ENCODE assay signal across 17 cellular contexts in the genomic region with DNA sequence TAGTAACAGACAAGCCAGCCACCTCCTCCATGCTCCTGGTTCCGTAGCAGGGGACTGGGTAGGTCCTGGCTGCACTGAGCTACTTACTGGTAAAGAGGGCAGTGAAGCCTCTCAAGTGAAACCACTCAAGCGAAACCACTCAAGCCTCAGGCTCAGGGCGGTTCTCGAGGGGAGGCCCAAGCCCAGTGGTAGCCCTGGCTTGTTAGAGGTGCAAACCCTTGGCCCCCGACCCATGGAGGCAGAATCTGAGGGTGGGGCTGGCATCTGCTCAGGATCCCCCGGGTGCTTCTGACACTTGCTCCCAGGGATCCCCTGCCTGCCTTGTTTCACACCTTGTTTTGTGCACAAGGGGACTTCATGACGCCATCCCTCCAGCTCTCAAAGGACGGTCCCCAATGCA.
DNase-seq lines count a peak whose midpoint lies in the region; ATAC-seq and TF ChIP-seq lines count a peak whose summit lies in the region.
"Had no signal": no experiment of that assay in that cellular context is flagged by ENCODE, and none has a peak within 500 bp of the region (broad histone marks: within the 10 kb centered on the region; RNA-seq: fewer than 3 reads in every experiment).

No MANE protein-coding gene starts in this region.

- no peaks in the 10 kb centered on the region for H3K79me2 ChIP-seq in OCI-LY7 (ENCODE audit: insufficient read depth, low read depth, low read length)

- H3K9me3 ChIP-seq in BLaER1 (no peaks in the 10 kb centered on the region), OCI-LY7 (ENCODE audit: low read length) (no peaks in the 10 kb centered on the region), lung (ENCODE audit: control insufficient read depth in 2 of 2, insufficient read depth in 1 of 2, low read length in 1 of 2) (no peaks in the 10 kb centered on the region)
- no peaks in the 10 kb centered on the region for H3K9me3 ChIP-seq in BLaER1 treated with 17β-estradiol and CSF1 and Interleukin-3, amounts not matched to agents 10 nM and 100 nM (replicated peaks in 1 of 11)
- H3K9me3 ChIP-seq: Peyer's patch, SK-N-SH had no signal

- H3K27ac ChIP-seq in BLaER1 = no peak overlapping the region
- H3K27ac ChIP-seq in BLaER1 treated with 17β-estradiol and CSF1 and Interleukin-3, amounts not matched to agents 10 nM and 100 nM = no peak overlapping the region
- H3K27ac ChIP-seq in OCI-LY7 (ENCODE audit: low read depth, low read length, poor library complexity, severe bottlenecking) = no peak overlapping the region
- H3K27ac ChIP-seq in lung (ENCODE audit: low read depth in 1 of 2, low read length in 1 of 2) = no peak overlapping the region
- H3K27ac ChIP-seq: Peyer's patch had no signal

- H3K4me3 ChIP-seq in BLaER1 (no peak overlapping the region), OCI-LY7 (ENCODE audit: low read depth, low read length, poor library complexity, severe bottlenecking) (no peak overlapping the region), lung (no peak overlapping the region)
- no peak overlapping the region for H3K4me3 ChIP-seq in BLaER1 treated with 17β-estradiol and CSF1 and Interleukin-3, amounts not matched to agents 10 nM and 100 nM
- H3K4me3 ChIP-seq: GM23338, Peyer's patch had no signal

- H3K36me3 ChIP-seq in BLaER1 = no peaks in the 10 kb centered on the region
- H3K36me3 ChIP-seq in BLaER1 treated with 17β-estradiol and CSF1 and Interleukin-3, amounts not matched to agents 10 nM and 100 nM = no peaks in the 10 kb centered on the region
- no peaks in the 10 kb centered on the region for H3K36me3 ChIP-seq in OCI-LY7 (ENCODE audit: insufficient read depth, low read length)
- no peaks in the 10 kb centered on the region for H3K36me3 ChIP-seq in lung (ENCODE audit: control insufficient read depth in 2 of 2, insufficient read depth in 2 of 2, low read length in 2 of 2)
- H3K36me3 ChIP-seq: Peyer's patch had no signal

- H2AFZ ChIP-seq in OCI-LY7 (ENCODE audit: low read length) = no peak overlapping the region
- H2AFZ ChIP-seq: GM23338 had no signal

- H3K27me3 ChIP-seq in BLaER1 (no peaks in the 10 kb centered on the region), lung (ENCODE audit: control insufficient read depth, insufficient read depth) (no peaks in the 10 kb centered on the region)
- H3K27me3 ChIP-seq in BLaER1 treated with 17β-estradiol and CSF1 and Interleukin-3, amounts not matched to agents 10 nM and 100 nM = peaks cover 0 to 12% (median 0%) of the 10 kb centered on the region in 11 experiments; a peak in 2 of 22 replicates
- H3K27me3 ChIP-seq: Peyer's patch had no signal

- no peak for TF ChIP-seq CTCF in OCI-LY7 (conservative IDR thresholded peaks at IDR 0.05; ENCODE audit: low read length)
- no peak for TF ChIP-seq CTCF in lung (IDR thresholded peaks at IDR 0.05; ENCODE audit: control extremely low read depth, extremely low read depth)

- H4K20me1 ChIP-seq in BLaER1 (no peaks in the 10 kb centered on the region), OCI-LY7 (ENCODE audit: insufficient read depth, low read length) (no peaks in the 10 kb centered on the region)
- H4K20me1 ChIP-seq in BLaER1 treated with 17β-estradiol and CSF1 and Interleukin-3, amounts not matched to agents 10 nM and 100 nM = no peaks in the 10 kb centered on the region; a peak in 1 of 22 replicates

- intact Hi-C loops in OCI-LY7 (cut with micrococcal nuclease; ENCODE audit: unreplicated experiment) = no loop called here

- peak; percentile 17 for DNase-seq in OCI-LY7 (ENCODE audit: low spot score)
- peak; percentile 59 for DNase-seq in lung (ENCODE audit: low spot score)
- DNase-seq in cortex of kidney (lab: John Stamatoyannopoulos, UW) = no peak
- DNase-seq: CD4-positive, alpha-beta memory T cell; DND-41; NCI-H1048; NCI-H1694 treated with DMSO at 0.1 percent for 48 hours; NCI-H510A; SHP77; SK-N-SH; T-helper 1 cell had no signal

- 68 to 81% methylated on average over 8 of the region's 8 CpGs for WGBS in lung, 2 donors

- no peak overlapping the region for H3K9ac ChIP-seq in BLaER1
- H3K9ac ChIP-seq in BLaER1 treated with 17β-estradiol and CSF1 and Interleukin-3, amounts not matched to agents 10 nM and 100 nM = no peak overlapping the region
- H3K9ac ChIP-seq: SK-N-SH had no signal

- CTCF ChIA-PET in OCI-LY7 (lab: Charles Lee; ENCODE audit: unreplicated experiment) = no interaction called here

- H3K4me1 ChIP-seq in BLaER1 (peaks cover 28% of the 10 kb centered on the region), OCI-LY7 (ENCODE audit: insufficient read depth, low read length, poor library complexity, severe bottlenecking) (no peaks in the 10 kb centered on the region), lung (ENCODE audit: control insufficient read depth in 2 of 2, insufficient read depth in 2 of 2, low read length in 2 of 2) (no peaks in the 10 kb centered on the region)
- peaks cover 2 to 32% (median 23%) of the 10 kb centered on the region in 10 experiments; a peak in 18 of 20 replicates for H3K4me1 ChIP-seq in BLaER1 treated with 17β-estradiol and CSF1 and Interleukin-3, amounts not matched to agents 10 nM and 100 nM
- H3K4me1 ChIP-seq: Peyer's patch had no signal

- H3K4me2 ChIP-seq in BLaER1 = peak overlapping the region; percentile 51
- H3K4me2 ChIP-seq in BLaER1 treated with 17β-estradiol and CSF1 and Interleukin-3, amounts not matched to agents 10 nM and 100 nM = peak overlapping the region in 8 of 11 experiments; percentile 0 to 60 (median 27); a peak in 12 of 22 replicates
- no peak overlapping the region for H3K4me2 ChIP-seq in OCI-LY7 (ENCODE audit: low read length)
- H3K4me2 ChIP-seq: GM23338, SK-N-SH had no signal

- peak; percentile 21 for ATAC-seq in lung (ENCODE audit: insufficient read depth, low FRiP score)
- ATAC-seq in HG03095 (IDR thresholded peaks at IDR 0.05; ENCODE audit: unreplicated experiment) = no peak
- no peak for ATAC-seq in HG02759 (IDR thresholded peaks at IDR 0.05; ENCODE audit: unreplicated experiment)
- ATAC-seq: GM23338 had no signal

- POLR2A ChIA-PET in OCI-LY7 (lab: Charles Lee) = no interaction called here

- H3K9me2 ChIP-seq in OCI-LY7 (ENCODE audit: insufficient read depth, low read length) = no peaks in the 10 kb centered on the region
- H3K9me2 ChIP-seq: SK-N-SH had no signal

- no TSS peak for BruUV-seq in OCI-LY7 (replicated peaks; lab: Mats Ljungman, UMichigan)
